19 cellular contexts compared by ENCODE assay signal in the genomic region with DNA sequence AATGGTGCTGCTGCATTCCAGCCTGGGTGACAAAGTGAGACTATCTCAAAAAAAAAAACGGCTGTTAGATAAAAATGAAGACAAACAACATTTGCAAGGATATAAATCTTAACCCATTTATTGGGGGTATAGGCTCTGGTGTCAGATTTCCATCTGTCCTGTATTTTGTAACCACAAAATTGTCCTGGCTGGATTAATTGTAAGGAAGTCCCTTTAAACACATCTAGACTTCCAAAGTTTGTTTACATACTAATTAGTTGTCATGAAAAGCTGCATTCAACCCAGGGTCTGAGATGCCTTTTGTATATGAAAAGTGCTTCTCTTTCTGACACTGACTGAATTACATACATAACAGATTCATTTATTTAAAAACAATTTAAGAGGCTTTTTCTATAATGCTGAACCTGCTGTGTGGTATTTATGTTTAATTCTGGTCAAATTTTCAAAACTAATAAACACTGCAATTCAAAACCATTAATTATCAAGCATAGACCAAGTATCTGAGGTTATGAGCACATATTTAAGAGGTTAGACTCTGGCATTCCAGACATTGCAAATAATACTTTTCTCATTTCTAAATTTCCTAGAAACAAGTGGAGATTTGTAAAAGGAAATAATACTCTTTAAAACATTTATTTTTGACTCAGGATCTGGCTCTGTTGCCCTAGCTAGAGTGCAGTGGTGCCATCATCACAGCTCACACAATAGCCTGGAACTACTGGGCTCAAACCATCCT. TPM values are rescaled to one million over a fixed set of nuclear protein-coding genes. Genes with fewer than 3 reads are reported as not detected.
A peak's percentile ranks its signal among the peaks of the same experiment; 100 is the strongest.
DNase-seq lines count a peak whose midpoint lies in the region; ATAC-seq and TF ChIP-seq lines count a peak whose summit lies in the region.
"Had no signal": no experiment of that assay in that cellular context is flagged by ENCODE, and none has a peak within 500 bp of the region (broad histone marks: within the 10 kb centered on the region; RNA-seq: fewer than 3 reads in every experiment).

No MANE protein-coding gene starts in this region.

- H3K4me1 Mint-ChIP-seq in activated T-cell treated with anti-CD3 and anti-CD28 coated beads, Interleukin-2, amount 50 U/mL, for 4 hours (ENCODE audit: low read depth), result no peaks in the 10 kb centered on the region
- H3K4me1 Mint-ChIP-seq: naive thymus-derived CD8-positive, alpha-beta T cell had no signal

- POLR2A ChIA-PET in HEK293 (lab: Yijun Ruan, JAX), result no interaction called here

- H4K20me1 ChIP-seq in fibroblast of lung (ENCODE audit: control insufficient read depth, extremely low read depth, insufficient read depth, low read length), result no peaks in the 10 kb centered on the region

- no peak overlapping the region for H3K4me2 ChIP-seq in fibroblast of lung (ENCODE audit: extremely low read depth, insufficient read depth, low read length)
- H3K4me2 ChIP-seq: KMS-11 had no signal

- H3K4me1 ChIP-seq in HEK293 (ENCODE audit: control insufficient read depth, insufficient read depth, low read length) (0 out of 2 replicates have a peak, but pooled peaks cover 8% of the 10 kb centered on the region), fibroblast of lung (ENCODE audit: control insufficient read depth, extremely low read depth, insufficient read depth, low read length) (no peaks in the 10 kb centered on the region), stomach (peaks cover 16 to 51% (median 32%) of the 10 kb centered on the region in 4 donors)
- H3K4me1 ChIP-seq: left ventricle myocardium inferior had no signal

- H3K27me3 ChIP-seq in fibroblast of lung (ENCODE audit: control insufficient read depth, insufficient read depth, low read length) (no peaks in the 10 kb centered on the region), stomach (no peaks in the 10 kb centered on the region)
- H3K27me3 ChIP-seq: right lobe of liver had no signal

- no peaks in the 10 kb centered on the region for H3K36me3 Mint-ChIP-seq in activated T-cell treated with anti-CD3 and anti-CD28 coated beads, Interleukin-2, amount 50 U/mL, for 4 hours (ENCODE audit: insufficient read depth)
- H3K36me3 Mint-ChIP-seq: CD8-positive, alpha-beta T cell had no signal

- no peak overlapping the region for H2AFZ ChIP-seq in fibroblast of lung (ENCODE audit: low read length)

- no peak for TF ChIP-seq POLR2A in stomach (IDR thresholded peaks at IDR 0.05)

- no peaks in the 10 kb centered on the region for H3K9me3 ChIP-seq in HEK293 (ENCODE audit: control insufficient read depth, insufficient read depth, low read depth, low read length)
- H3K9me3 ChIP-seq in fibroblast of lung (ENCODE audit: control insufficient read depth, insufficient read depth, low read depth, low read length), result no peaks in the 10 kb centered on the region
- H3K9me3 ChIP-seq in stomach, result no peaks in the 10 kb centered on the region
- H3K9me3 ChIP-seq: left ventricle myocardium inferior, right lobe of liver had no signal

- no peak overlapping the region for H3K9ac ChIP-seq in fibroblast of lung (ENCODE audit: insufficient read depth, low read length)
- H3K9ac ChIP-seq: KMS-11 had no signal

- no peak overlapping the region for H3K4me3 Mint-ChIP-seq in activated T-cell treated with anti-CD3 and anti-CD28 coated beads, Interleukin-2, amount 50 U/mL, for 4 hours
- H3K4me3 Mint-ChIP-seq: CD8-positive, alpha-beta T cell; naive thymus-derived CD8-positive, alpha-beta T cell; stimulated activated naive B cell treated with anti-CD40 and anti-IgM and Interleukin-4, amounts not matched to agents 10 μg/mL and 1 μg/mL and 100 μg/mL, for 72 hours had no signal

- no peaks in the 10 kb centered on the region for H3K9me3 Mint-ChIP-seq in activated T-cell treated with anti-CD3 and anti-CD28 coated beads, Interleukin-2, amount 50 U/mL, for 4 hours
- H3K9me3 Mint-ChIP-seq: CD8-positive, alpha-beta T cell; naive thymus-derived CD8-positive, alpha-beta T cell; stimulated activated naive B cell treated with anti-CD40 and anti-IgM and Interleukin-4, amounts not matched to agents 10 μg/mL and 1 μg/mL and 100 μg/mL, for 72 hours had no signal

- WGBS in stomach, 5 donors, result 0 to 13% (median 10%) methylated on average over 1 of the region's 1 CpG

- TF ChIP-seq CTCF in HEK293 (tag by site-specific recombination; IDR thresholded peaks at IDR 0.05) (no peak), fibroblast of lung (conservative IDR thresholded peaks at IDR 0.05 in 1 of 2, IDR thresholded peaks at IDR 0.05 in 1 of 2; ENCODE audit: low read depth in 1 of 2, low read length in 2 of 2) (no peak), stomach (IDR thresholded peaks at IDR 0.05) (no peak)

- TF ChIP-seq EP300 in stomach (IDR thresholded peaks at IDR 0.05), result no peak

- no peaks in the 10 kb centered on the region for H3K79me2 ChIP-seq in fibroblast of lung (ENCODE audit: control insufficient read depth, insufficient read depth, low read length)

- intact Hi-C loops in stomach (cut with DNase I; ENCODE audit: low total_unique reads), result no loop called here

- H3K27ac ChIP-seq in HEK293 (ENCODE audit: extremely low read depth, low read depth, low read length), result no peak overlapping the region
- H3K27ac ChIP-seq in fibroblast of lung (ENCODE audit: insufficient read depth, low read length), result no peak overlapping the region
- H3K27ac ChIP-seq in stomach, result peak overlapping the region; percentile 51 to 70 (median 65)
- H3K27ac ChIP-seq: epithelial cell of prostate, KMS-11, left ventricle myocardium inferior had no signal

- no peaks in the 10 kb centered on the region for H3K36me3 ChIP-seq in HEK293 (ENCODE audit: control insufficient read depth in 2 of 2, insufficient read depth in 1 of 2, low read length in 2 of 2)
- H3K36me3 ChIP-seq in fibroblast of lung (ENCODE audit: control insufficient read depth, insufficient read depth, low read length), result no peaks in the 10 kb centered on the region
- peaks cover 0 to 8% (median 3%) of the 10 kb centered on the region in 4 donors for H3K36me3 ChIP-seq in stomach

- H3K4me3 ChIP-seq in HEK293 (ENCODE audit: low read depth, low read length) (no peak overlapping the region), fibroblast of lung (replicated peaks in 1 of 4; ENCODE audit: control extremely low read depth in 1 of 4, insufficient read depth in 1 of 4, low read depth in 3 of 4, low read length in 4 of 4) (no peak overlapping the region), stomach (no peak overlapping the region)
- H3K4me3 ChIP-seq: left ventricle myocardium inferior, right lobe of liver had no signal

- CTCF ChIA-PET in HEK293 (lab: Yijun Ruan, JAX), result interaction anchor here (0.6 kb wide), 1 partner anchor 430 kb away, joined by 4 read pairs; no protein-coding TSS in a partner anchor

- ATAC-seq in stimulated activated naive CD8-positive, alpha-beta T cell treated with anti-CD3 and anti-CD28 coated beads, Interleukin-15, Interleukin-2, amounts not matched to agents 100 U/mL and 50 U/mL, for 24 hours, result no peak
- ATAC-seq in GM21447 (IDR thresholded peaks at IDR 0.05; ENCODE audit: unreplicated experiment), result no peak
- no peak for ATAC-seq in activated T-cell treated with anti-CD3 and anti-CD28 coated beads, Interleukin-2, amount 50 U/mL, for 4 hours
- ATAC-seq: activated CD4-positive, CD25-positive, alpha-beta regulatory T cell treated with anti-CD3 and anti-CD28 coated beads, Interleukin-2, amount 50 U/mL, for 24 hours; CD8-positive, alpha-beta T cell; naive thymus-derived CD8-positive, alpha-beta T cell; right lobe of liver; stimulated activated naive B cell treated with anti-CD40 and anti-IgM and Interleukin-4, amounts not matched to agents 10 μg/mL and 1 μg/mL and 100 μg/mL, for 72 hours had no signal

- H3K27me3 Mint-ChIP-seq in activated T-cell treated with anti-CD3 and anti-CD28 coated beads, Interleukin-2, amount 50 U/mL, for 4 hours (ENCODE audit: low read depth), result no peaks in the 10 kb centered on the region
- H3K27me3 Mint-ChIP-seq: naive thymus-derived CD8-positive, alpha-beta T cell; stimulated activated naive B cell treated with anti-CD40 and anti-IgM and Interleukin-4, amounts not matched to agents 10 μg/mL and 1 μg/mL and 100 μg/mL, for 72 hours had no signal

- DNase-seq in NCI-H526 treated with DMSO at 0.1 percent for 48 hours (lab: John Stamatoyannopoulos, UW), result peak; percentile 66
- DNase-seq in fibroblast of lung (ENCODE audit: low read depth in 2 of 2), result peak; percentile 16 to 66
- no peak for DNase-seq in stomach
- DNase-seq in stimulated activated naive CD8-positive, alpha-beta T cell treated with anti-CD3 and anti-CD28 coated beads, Interleukin-15, Interleukin-2, amounts not matched to agents 100 U/mL and 50 U/mL, for 24 hours, result no peak
- DNase-seq in activated T-cell treated with anti-CD3 and anti-CD28 coated beads, Interleukin-2, amount 50 U/mL, for 4 hours, result no peak
- DNase-seq: activated T-cell treated with anti-CD3 and anti-CD28 coated beads for 4 hours; CD8-positive, alpha-beta T cell; cerebellar nuclear complex; left ventricle myocardium inferior; naive thymus-derived CD8-positive, alpha-beta T cell; NCI-H2171; right lobe of liver; stimulated activated naive B cell treated with anti-CD40 and anti-IgM and Interleukin-4, amounts not matched to agents 10 μg/mL and 1 μg/mL and 100 μg/mL, for 72 hours; SW 1271 had no signal

TF ChIP-seq in HEK293, 187 proteins besides CTCF, POLR2A, EP300 and RAD21 (continues in another document):
- TF ChIP-seq ZNF366 (tag by site-specific recombination; conservative IDR thresholded peaks at IDR 0.05), result peak; percentile 49; the same call in 1 of the 2 replicates
- no peak for TF ChIP-seq KLF7 (tag by site-specific recombination; IDR thresholded peaks at IDR 0.05; ENCODE audit: borderline replicate concordance)

RNA-seq across cellular contexts. Expression of a gene that starts 17.5 kb away (rescaled TPM):
- total RNA-seq in fibroblast of lung (85.9 and 93.7 TPM in 2 replicates), stomach (100 to 1,000 TPM in 2 of 5 donors, 10 to 100 TPM in 3; 26.3 to 161 (median 95.0) TPM)
- polyA plus RNA-seq in fibroblast of lung (154 and 182 TPM in 2 replicates), stomach (10 to 100 TPM; 14.6 to 30.2 (median 24.2) TPM)
- polyA plus RNA-seq in fibroblast of lung (2012), result 99.3 and 136 TPM in 2 replicates
- polyA minus RNA-seq in fibroblast of lung (ENCODE audit: low replicate concordance), result 17.0 and 27.3 TPM in 2 replicates
- total RNA-seq in activated T-cell treated with anti-CD3 and anti-CD28 coated beads, Interleukin-2, amount 50 U/mL, for 4 hours, result 10 to 100 TPM; 21.6 to 26.2 (median 23.2) TPM

Comparison
In these comparisons a context has a peak if more than half of its experiments do, and no peak if none do; other contexts are left out.
1. H3K27ac ChIP-seq: peak in stomach (5 of 5); none in HEK293 (single experiment) and fibroblast of lung (single experiment).
2. DNase-seq: peak in NCI-H526 treated with DMSO at 0.1 percent for 48 hours (single experiment) and fibroblast of lung (2 of 2); none in stomach (single experiment), stimulated activated naive CD8-positive, alpha-beta T cell treated with anti-CD3 and anti-CD28 coated beads, Interleukin-15, Interleukin-2, amounts not matched to agents 100 U/mL and 50 U/mL, for 24 hours (single experiment) and activated T-cell treated with anti-CD3 and anti-CD28 coated beads, Interleukin-2, amount 50 U/mL, for 4 hours (single experiment).